In the genomic region with DNA sequence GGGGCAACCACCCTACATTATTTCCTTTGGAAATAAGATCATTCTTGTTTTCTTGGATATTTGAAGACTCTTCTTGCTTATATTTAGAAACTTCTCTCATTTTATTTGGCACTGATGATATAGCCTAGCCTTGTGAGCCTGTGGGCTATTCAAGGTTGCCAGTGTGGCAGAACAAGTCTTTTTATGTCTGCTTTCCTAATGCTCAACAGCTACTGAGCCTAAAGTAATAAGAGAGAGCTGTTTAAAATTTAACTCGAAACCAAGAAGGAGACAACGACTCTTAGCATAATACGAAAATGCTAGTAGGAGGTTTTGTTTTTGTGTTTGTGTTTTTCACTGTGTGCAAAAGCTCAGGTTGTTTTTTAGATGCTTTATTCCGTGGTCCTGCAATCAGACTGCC, we compare ENCODE assay signal across 17 cellular contexts.
DNase-seq lines count a peak whose midpoint lies in the region; ATAC-seq and TF ChIP-seq lines count a peak whose summit lies in the region.
"Had no signal": no experiment of that assay in that cellular context is flagged by ENCODE, and none has a peak within 500 bp of the region (broad histone marks: within the 10 kb centered on the region; RNA-seq: fewer than 3 reads in every experiment).

No MANE protein-coding gene starts in this region.

- H2AFZ ChIP-seq in mesenchymal stem cell (ENCODE audit: low read depth, low read length), result no peak overlapping the region

- H3K4me3 ChIP-seq in colonic mucosa (no peak overlapping the region), mesenchymal stem cell (ENCODE audit: insufficient read depth in 1 of 2, low read depth in 1 of 2, low read length in 2 of 2) (no peak overlapping the region), transverse colon (no peak overlapping the region)

- H2BK15ac ChIP-seq in mesenchymal stem cell (ENCODE audit: low read depth, poor library complexity, severe bottlenecking), result no peak overlapping the region

- H3K14ac ChIP-seq in mesenchymal stem cell (ENCODE audit: low read length in 2 of 2), result no peak overlapping the region

- H3K36me3 Mint-ChIP-seq in activated T-cell treated with anti-CD3 and anti-CD28 coated beads, Interleukin-2, amount 50 U/mL, for 72 hours (ENCODE audit: insufficient read depth in 2 of 2), result no peaks in the 10 kb centered on the region
- H3K36me3 Mint-ChIP-seq: CD8-positive, alpha-beta memory T cell had no signal

- TF ChIP-seq POLR2A in transverse colon (IDR thresholded peaks at IDR 0.05), result no peak

- peak overlapping the region; percentile 40 for H3K4me2 ChIP-seq in mesenchymal stem cell (ENCODE audit: low read length, poor library complexity, severe bottlenecking)

- no peak overlapping the region for H2BK120ac ChIP-seq in mesenchymal stem cell (ENCODE audit: low read depth, low read length)

- H3K27me3 Mint-ChIP-seq in activated T-cell treated with anti-CD3 and anti-CD28 coated beads, Interleukin-2, amount 50 U/mL, for 72 hours (ENCODE audit: low read depth), result peaks cover 10% of the 10 kb centered on the region

- intact Hi-C loops in colonic mucosa (cut with DNase I), result no loop called here
- intact Hi-C loops in transverse colon (cut with DNase I; ENCODE audit: low total_unique reads), result no loop called here

- no peak overlapping the region for H3K4ac ChIP-seq in mesenchymal stem cell (ENCODE audit: low read depth in 1 of 2, low read length in 2 of 2)

- H3K23ac ChIP-seq in mesenchymal stem cell (ENCODE audit: low read length in 2 of 2), result no peak overlapping the region

- H3K9me3 ChIP-seq in colonic mucosa, result no peaks in the 10 kb centered on the region
- no peaks in the 10 kb centered on the region for H3K9me3 ChIP-seq in mesenchymal stem cell (ENCODE audit: control insufficient read depth, low read length)
- H3K9me3 ChIP-seq in transverse colon, result no peaks in the 10 kb centered on the region

- H3K36me3 ChIP-seq in colonic mucosa (no peaks in the 10 kb centered on the region), mesenchymal stem cell (ENCODE audit: control insufficient read depth in 1 of 2, insufficient read depth in 2 of 2, low read depth in 1 of 2, low read length in 2 of 2) (no peaks in the 10 kb centered on the region), transverse colon (no peaks in the 10 kb centered on the region)

- no peak overlapping the region for H2BK5ac ChIP-seq in mesenchymal stem cell (ENCODE audit: low read depth, low read length, poor library complexity, severe bottlenecking)

- no peaks in the 10 kb centered on the region for H3K9me3 Mint-ChIP-seq in activated T-cell treated with anti-CD3 and anti-CD28 coated beads, Interleukin-2, amount 50 U/mL, for 72 hours
- H3K9me3 Mint-ChIP-seq: CD8-positive, alpha-beta memory T cell had no signal

- no peak for DNase-seq in colonic mucosa
- no peak for DNase-seq in mesenchymal stem cell
- DNase-seq in transverse colon, result no peak
- no peak for DNase-seq in middle frontal gyrus (ENCODE audit: extremely low spot score, low spot score)
- no peak for DNase-seq in activated T-cell treated with anti-CD3 and anti-CD28 coated beads, Interleukin-2, amount 50 U/mL, for 72 hours
- DNase-seq: ACHN; C1 segment of cervical spinal cord; CD8-positive, alpha-beta memory T cell; DMS 273 treated with DMSO at 0.1 percent for 48 hours; GDM1; HCEC 1CT; NCI-H1092 treated with DMSO at 0.1 percent for 48 hours; NCI-H2081; NK-92 treated with Interleukin-12 subunit alpha and Interleukin-12 subunit beta, amount 100 ng/mL, for 24 hours; SHP77 had no signal

- 91% methylated on average over 4 of the region's 4 CpGs for WGBS in mesenchymal stem cell
- 53 to 67% methylated on average over 4 of the region's 4 CpGs for WGBS in transverse colon (ENCODE audit: low coverage in 1 of 2), 2 donors

- H3K27me3 ChIP-seq in colonic mucosa, result no peaks in the 10 kb centered on the region
- H3K27me3 ChIP-seq in layer of hippocampus (ENCODE audit: control insufficient read depth, insufficient read depth, low read length), result no peaks in the 10 kb centered on the region
- no peaks in the 10 kb centered on the region for H3K27me3 ChIP-seq in mesenchymal stem cell (ENCODE audit: control insufficient read depth in 1 of 2, insufficient read depth in 1 of 2, low read length in 2 of 2)
- H3K27me3 ChIP-seq in transverse colon, result no peaks in the 10 kb centered on the region

- H2BK12ac ChIP-seq in mesenchymal stem cell (ENCODE audit: low read length in 2 of 2), result no peak overlapping the region

- TF ChIP-seq CTCF in colonic mucosa (IDR thresholded peaks at IDR 0.05) (no peak), transverse colon (IDR thresholded peaks at IDR 0.05) (no peak)

- H4K8ac ChIP-seq in mesenchymal stem cell (ENCODE audit: low read length), result no peak overlapping the region

- H3K4me1 ChIP-seq in colonic mucosa (peaks cover 4% of the 10 kb centered on the region), mesenchymal stem cell (ENCODE audit: control insufficient read depth, insufficient read depth, low read depth, low read length) (no peaks in the 10 kb centered on the region), transverse colon (peaks cover 0 to 16% (median 6%) of the 10 kb centered on the region in 4 donors)

- H3K9ac ChIP-seq in colonic mucosa (ENCODE audit: low read depth in 2 of 2, low read length in 2 of 2) (no peak overlapping the region), mesenchymal stem cell (ENCODE audit: low read length) (no peak overlapping the region)

- no peak for TF ChIP-seq EP300 in transverse colon (IDR thresholded peaks at IDR 0.05; ENCODE audit: low read depth)

- H3K4me1 Mint-ChIP-seq in activated T-cell treated with anti-CD3 and anti-CD28 coated beads, Interleukin-2, amount 50 U/mL, for 72 hours (ENCODE audit: low read depth), result no peaks in the 10 kb centered on the region
- H3K4me1 Mint-ChIP-seq: CD8-positive, alpha-beta memory T cell had no signal

- H3K27ac Mint-ChIP-seq in activated T-cell treated with anti-CD3 and anti-CD28 coated beads, Interleukin-2, amount 50 U/mL, for 72 hours, result no peak overlapping the region

- H3K79me1 ChIP-seq in mesenchymal stem cell (replicated peaks; ENCODE audit: low read length, poor library complexity, severe bottlenecking), result no peaks in the 10 kb centered on the region

- no peak overlapping the region for H2AK5ac ChIP-seq in mesenchymal stem cell (ENCODE audit: low read length, severe bottlenecking)

- in situ Hi-C loops in transverse colon (cut with MboI; ENCODE audit: low pct_ligation_motif_present in 1 of 4, low pct_unique_long_range_greater_than_20kb in 1 of 4, low sequenced_read_pairs in 3 of 4), result no loop called here

- peak overlapping the region; percentile 37 for H3K27ac ChIP-seq in colonic mucosa
- peak overlapping the region; percentile 12 for H3K27ac ChIP-seq in layer of hippocampus (ENCODE audit: low read depth, low read length)
- no peak overlapping the region for H3K27ac ChIP-seq in mesenchymal stem cell (ENCODE audit: low read length, poor library complexity, severe bottlenecking)
- peak overlapping the region in 3 of 4 donors; percentile 55 to 59 (median 57) for H3K27ac ChIP-seq in transverse colon

- H3K18ac ChIP-seq in mesenchymal stem cell (ENCODE audit: low read depth in 1 of 2, low read length in 2 of 2), result no peak overlapping the region

- no peak for ATAC-seq in HG03097 (IDR thresholded peaks at IDR 0.05; ENCODE audit: low FRiP score, unreplicated experiment)
- ATAC-seq in activated T-cell treated with anti-CD3 and anti-CD28 coated beads, Interleukin-2, amount 50 U/mL, for 72 hours (replicated peaks in 1 of 2), result no peak

- no peak overlapping the region for H4K91ac ChIP-seq in mesenchymal stem cell (ENCODE audit: low read length)

- no peak overlapping the region for H3K4me3 Mint-ChIP-seq in activated T-cell treated with anti-CD3 and anti-CD28 coated beads, Interleukin-2, amount 50 U/mL, for 72 hours
- H3K4me3 Mint-ChIP-seq: CD8-positive, alpha-beta memory T cell had no signal
